15 cellular contexts compared by ENCODE assay signal in genomic region chr12:6213969-6214368, GRCh38. TPM values are rescaled to one million over a fixed set of nuclear protein-coding genes. Genes with fewer than 3 reads are reported as not detected.
DNase-seq lines count a peak whose midpoint lies in the region; ATAC-seq, FAIRE-seq and TF ChIP-seq lines count a peak whose summit lies in the region.
"Had no signal": no experiment of that assay in that cellular context is flagged by ENCODE, and none has a peak within 500 bp of the region (broad histone marks: within the 10 kb centered on the region; RNA-seq: fewer than 3 reads in every experiment).

No MANE protein-coding gene starts in this region.

- no peak overlapping the region for H2BK20ac ChIP-seq in H1 (ENCODE audit: low read length)

- H2BK5ac ChIP-seq in H1 (ENCODE audit: low read depth, low read length): peak overlapping the region; percentile 100; the same call in 1 of the 2 replicates

- peak overlapping the region; percentile 46 for H4K91ac ChIP-seq in H1 (replicated peaks; ENCODE audit: insufficient read length, low read length)

- TF ChIP-seq EP300 in H1 (IDR thresholded peaks at IDR 0.05; ENCODE audit: borderline replicate concordance in 1 of 2, low read depth in 2 of 2, low read length in 2 of 2): no peak

- peak overlapping the region; percentile 73 for H3K18ac ChIP-seq in H1 (ENCODE audit: extremely low read depth, low read length)

- peak overlapping the region; percentile 100 for H2BK12ac ChIP-seq in H1 (ENCODE audit: low read depth, low read length)

- H3F3A ChIP-seq in OCI-LY1 (ENCODE audit: insufficient read depth, low read length): no peaks in the 10 kb centered on the region

- H3K79me1 ChIP-seq in H1 (ENCODE audit: low read depth, low read length): peaks cover 18% of the 10 kb centered on the region

- no peak for TF ChIP-seq RAD21 in H1 (IDR thresholded peaks at IDR 0.05 in 1 of 2, conservative IDR thresholded peaks at IDR 0.05 in 1 of 2; ENCODE audit: low read depth in 2 of 2, low read length in 2 of 2)

- TF ChIP-seq POLR2A in H1 (IDR thresholded peaks at IDR 0.05; ENCODE audit: control extremely low read depth in 1 of 2, low read depth in 2 of 2, low read length in 2 of 2): no peak

- H3K27me3 ChIP-seq in OCI-LY1 (ENCODE audit: insufficient read depth, low read length): no peaks in the 10 kb centered on the region
- H3K27me3 ChIP-seq in H1 (replicated peaks in 1 of 4; ENCODE audit: control insufficient read depth in 3 of 4, extremely low read depth in 1 of 4, insufficient read depth in 3 of 4, low read length in 3 of 4): no peaks in the 10 kb centered on the region; a peak in 1 of 7 replicates
- H3K27me3 ChIP-seq in muscle layer of colon (ENCODE audit: control insufficient read depth in 1 of 2, insufficient read depth in 2 of 2, low read length in 2 of 2): no peaks in the 10 kb centered on the region

- FAIRE-seq in H1 (lab: Jason Lieb, UNC): no peak

- no peak overlapping the region for H4K8ac ChIP-seq in H1 (ENCODE audit: extremely low read depth, insufficient read depth, low read length)

- 83% methylated on average over 6 of the region's 6 CpGs; no CpG with 5 or more reads in 1 of the 2 experiments for WGBS in H1 (ENCODE audit: extremely low coverage in 1 of 2, insufficient coverage in 1 of 2, insufficient read length in 1 of 2, insufficient replicate concordance in 2 of 2, low coverage in 1 of 2, low lambda C conversion rate in 2 of 2, missing lambda C conversion rate in 1 of 2), 2 experiments
- WGBS in urinary bladder: 82% methylated on average over 6 of the region's 6 CpGs

- H3K9ac ChIP-seq in OCI-LY1 (ENCODE audit: low read length): no peak overlapping the region; the same call in 1 of the 2 replicates
- H3K9ac ChIP-seq in H1 (replicated peaks in 1 of 4; ENCODE audit: extremely low read depth in 1 of 4, low read depth in 3 of 4, low read length in 3 of 4): no peak overlapping the region; a peak in 1 of 7 replicates
- H3K9ac ChIP-seq in muscle layer of colon (ENCODE audit: low read length): no peak overlapping the region

- H4K20me1 ChIP-seq in OCI-LY1 (ENCODE audit: insufficient read depth, low read length) (no peaks in the 10 kb centered on the region), H1 (replicated peaks in 1 of 2; ENCODE audit: control insufficient read depth in 1 of 2, insufficient read depth in 2 of 2, low read length in 2 of 2) (peaks cover 0 to 3% of the 10 kb centered on the region in 2 experiments)

- peaks cover 3% of the 10 kb centered on the region; the same call in 1 of the 2 replicates for H3K23me2 ChIP-seq in H1 (ENCODE audit: low read depth, low read length)

- H3K4me1 ChIP-seq in OCI-LY1 (ENCODE audit: insufficient read depth, low read length, severe bottlenecking) (peaks cover 99% of the 10 kb centered on the region), H1 (replicated peaks in 1 of 4; ENCODE audit: control insufficient read depth in 3 of 4, insufficient read depth in 4 of 4, low read length in 3 of 4) (peaks cover 32 to 50% (median 44%) of the 10 kb centered on the region in 4 experiments), muscle layer of colon (ENCODE audit: insufficient read depth, low read length) (peaks cover 94% of the 10 kb centered on the region), urinary bladder (ENCODE audit: insufficient read depth) (peaks cover 1% of the 10 kb centered on the region)

- H3K27ac ChIP-seq in OCI-LY1 (ENCODE audit: low read depth, low read length, poor library complexity, severe bottlenecking) (peak overlapping the region; percentile 91), H1 (ENCODE audit: low read depth, low read length) (peak overlapping the region; percentile 88; the same call in 1 of the 2 replicates), muscle layer of colon (ENCODE audit: low read depth, low read length) (peak overlapping the region; percentile 69), urinary bladder (ENCODE audit: low read depth) (peak overlapping the region; percentile 42)

- no peak overlapping the region; the same call in 1 of the 2 replicates for H3K4me2 ChIP-seq in OCI-LY1 (ENCODE audit: low read length)
- H3K4me2 ChIP-seq in H1 (ENCODE audit: insufficient read depth in 1 of 2, low read depth in 2 of 2, low read length in 2 of 2): peak overlapping the region in 1 of 2 experiments; percentile 86; a peak in 2 of 4 replicates

- H3K4me3 ChIP-seq in OCI-LY1 (ENCODE audit: low read depth, low read length, poor library complexity, severe bottlenecking) (no peak overlapping the region), H1 (ENCODE audit: extremely low read depth in 1 of 4, insufficient read depth in 2 of 4, low read depth in 3 of 4, low read length in 4 of 4) (no peak overlapping the region), muscle layer of colon (ENCODE audit: low read depth in 1 of 2, low read length in 2 of 2) (no peak overlapping the region), urinary bladder (ENCODE audit: low read depth, low read length) (no peak overlapping the region)

- H4K5ac ChIP-seq in H1 (ENCODE audit: insufficient read length, low read depth, low read length): peak overlapping the region; percentile 12

- CTCF ChIA-PET in H1 (lab: Charles Lee; ENCODE audit: partially characterized antibody): interaction anchor here (0.9 to 26.9 kb wide), 7 partner anchors 12 to 146 kb away, joined by 6 to 433 read pairs (median 16); partner anchors contain the start of gene CD9

- H3K56ac ChIP-seq in H1 (replicated peaks; ENCODE audit: insufficient read length, low read depth, low read length): no peak overlapping the region

- no peak for DNase-seq in H1 (ENCODE audit: low read depth in 1 of 2, low spot score in 2 of 2)
- no peak for DNase-seq in AG08395 (ENCODE audit: low spot score)
- DNase-seq in COLO668 (lab: John Stamatoyannopoulos, UW; ENCODE audit: unreplicated experiment): no peak
- DNase-seq: activated T-cell treated with anti-CD3 and anti-CD28 coated beads, Interleukin-2, amount 50 U/mL, for 48 hours; DMS79; erythroblast; left colon; naive B cell; NCI-H1092 treated with DMSO at 0.1 percent for 48 hours; SHP77 treated with DMSO at 0.1 percent for 48 hours; T1000 had no signal

- no peak for TF ChIP-seq CTCF in OCI-LY1 (IDR thresholded peaks at IDR 0.05; ENCODE audit: low read length)
- no peak for TF ChIP-seq CTCF in H1 (IDR thresholded peaks at IDR 0.05; ENCODE audit: control extremely low read depth in 1 of 3, insufficient read depth in 1 of 3, low read depth in 1 of 3, low read length in 3 of 3)

- peaks cover 10% of the 10 kb centered on the region for H3K79me2 ChIP-seq in OCI-LY1 (ENCODE audit: insufficient read depth, low read length)
- peaks cover 0 to 77% of the 10 kb centered on the region in 2 experiments; a peak in 3 of 4 replicates for H3K79me2 ChIP-seq in H1 (ENCODE audit: control insufficient read depth in 1 of 2, insufficient read depth in 2 of 2, low read length in 2 of 2)

- H3K23ac ChIP-seq in H1 (ENCODE audit: insufficient read length): no peak overlapping the region

- H3K14ac ChIP-seq in H1 (ENCODE audit: insufficient read length): no peak overlapping the region

- H2AK5ac ChIP-seq in H1 (ENCODE audit: low read depth, low read length): peak overlapping the region; percentile 67; the same call in 1 of the 2 replicates

- ATAC-seq in GM19324 (IDR thresholded peaks at IDR 0.05; ENCODE audit: low FRiP score, unreplicated experiment): no peak
- ATAC-seq: left colon had no signal

- no peak overlapping the region for H2BK15ac ChIP-seq in H1 (ENCODE audit: low read length)

- H3K36me3 ChIP-seq in OCI-LY1 (ENCODE audit: insufficient read depth, low read length) (peaks cover 6% of the 10 kb centered on the region; the same call in 1 of the 2 replicates), H1 (ENCODE audit: control insufficient read depth in 2 of 4, insufficient read depth in 4 of 4, low read length in 3 of 4) (no peaks in the 10 kb centered on the region), muscle layer of colon (ENCODE audit: insufficient read depth, low read length) (peaks cover 20% of the 10 kb centered on the region), urinary bladder (ENCODE audit: insufficient read depth) (no peaks in the 10 kb centered on the region)

- H2BK120ac ChIP-seq in H1 (replicated peaks; ENCODE audit: low read depth, low read length): peak overlapping the region; percentile 47

- H3K4ac ChIP-seq in H1 (replicated peaks; ENCODE audit: insufficient read length, low read depth, low read length): peak overlapping the region; percentile 24

- H2AFZ ChIP-seq in OCI-LY1 (ENCODE audit: low read length) (no peak overlapping the region), H1 (ENCODE audit: low read length) (no peak overlapping the region)

- POLR2A ChIA-PET in H1 (lab: Charles Lee; ENCODE audit: partially characterized antibody): interaction anchor here (1.2 to 12.4 kb wide), 10 partner anchors 11 to 279 kb away, joined by 3 to 203 read pairs (median 6); partner anchors contain the start of genes CD9 and MRPL51

- H3K9me3 ChIP-seq in OCI-LY1 (ENCODE audit: low read length) (no peaks in the 10 kb centered on the region), H1 (ENCODE audit: insufficient read depth in 2 of 2, low read depth in 1 of 2, low read length in 1 of 2) (no peaks in the 10 kb centered on the region), muscle layer of colon (ENCODE audit: low read length) (no peaks in the 10 kb centered on the region)

- H3K9me2 ChIP-seq in OCI-LY1 (ENCODE audit: low read depth, low read length): no peaks in the 10 kb centered on the region

TF ChIP-seq in H1, 55 proteins besides CTCF, POLR2A, EP300 and RAD21:
- no peak for TF ChIP-seq SP2 (IDR thresholded peaks at IDR 0.05; ENCODE audit: low read length)
- TF ChIP-seq KDM4A (IDR thresholded peaks at IDR 0.05; ENCODE audit: low read depth, low read length, severe bottlenecking): no peak
- no peak for TF ChIP-seq KDM1A (IDR thresholded peaks at IDR 0.05; ENCODE audit: borderline replicate concordance, low read length)

RNA-seq across cellular contexts. Expression of gene CD9, which starts 13.8 kb away (rescaled TPM):
- total RNA-seq in H1 (2021; fragmentation: NEBNext Ultra II Directional; extraction: Animal tissue kit (Norgen Biotek cat#: 25700)): 164 and 168 TPM in 2 replicates
- polyA plus RNA-seq in H1 (2011; rRNA removed): 173 and 319 TPM in 2 replicates
- 270 TPM for polyA plus RNA-seq in H1 (2011; cell fraction: cytosol; rRNA removed)
- 124 TPM for polyA plus RNA-seq in H1 (2011; cell fraction: nucleus; rRNA removed)
- polyA plus RNA-seq in H1 (2012, experiment 1 of 2): 202 to 227 TPM (median 219 TPM) in 4 replicates
- polyA plus RNA-seq in H1 (2012, experiment 2 of 2): 250 TPM
- 461 TPM for polyA plus RNA-seq in H1 (2013, experiment 1 of 2)
- 438 TPM for polyA plus RNA-seq in H1 (2013, experiment 2 of 2)
- polyA minus RNA-seq in H1 (2011; rRNA and poly(A)+ RNA removed): 187 and 223 TPM in 2 replicates
- polyA minus RNA-seq in H1 (2011; cell fraction: cytosol; rRNA and poly(A)+ RNA removed): 121 TPM
- polyA minus RNA-seq in H1 (2011; cell fraction: nucleus; rRNA and poly(A)+ RNA removed): 81.6 TPM
- 215 TPM for total RNA-seq in urinary bladder
- polyA plus RNA-seq in urinary bladder: 554 TPM
